Comparison of ENCODE assay signal across 1 cellular context in the genomic region with DNA sequence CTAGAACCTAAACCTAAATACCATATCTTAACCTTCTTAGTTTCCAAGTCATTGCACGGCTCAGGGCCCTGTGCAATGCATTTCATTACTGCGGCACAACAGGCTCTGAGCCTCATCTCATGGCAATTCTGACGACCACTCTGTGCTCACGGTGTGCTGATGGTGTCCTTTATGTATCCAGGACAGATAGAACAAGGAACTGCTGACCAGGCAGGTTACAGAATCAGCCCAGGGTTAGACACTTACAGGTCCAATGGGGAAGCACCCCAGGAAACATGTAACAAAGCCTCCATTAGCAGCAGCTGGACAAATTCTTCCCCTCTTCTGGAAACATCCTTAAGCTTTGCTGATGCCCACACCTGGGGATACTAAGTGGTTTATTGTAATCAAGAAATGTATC.
TF ChIP-seq lines count a peak whose summit lies in the region.

No MANE protein-coding gene starts in this region.

TF ChIP-seq in IMR-90, 13 proteins besides CTCF, POLR2A, EP300 and RAD21 (continued from another document):
- TF ChIP-seq, protein P1, sequence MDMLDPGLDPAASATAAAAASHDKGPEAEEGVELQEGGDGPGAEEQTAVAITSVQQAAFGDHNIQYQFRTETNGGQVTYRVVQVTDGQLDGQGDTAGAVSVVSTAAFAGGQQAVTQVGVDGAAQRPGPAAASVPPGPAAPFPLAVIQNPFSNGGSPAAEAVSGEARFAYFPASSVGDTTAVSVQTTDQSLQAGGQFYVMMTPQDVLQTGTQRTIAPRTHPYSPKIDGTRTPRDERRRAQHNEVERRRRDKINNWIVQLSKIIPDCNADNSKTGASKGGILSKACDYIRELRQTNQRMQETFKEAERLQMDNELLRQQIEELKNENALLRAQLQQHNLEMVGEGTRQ (IDR thresholded peaks at IDR 0.05; ENCODE audit: low read depth, low read length) = no peak
